Comparison of ENCODE assay signal across 8 cellular contexts in the genomic region with DNA sequence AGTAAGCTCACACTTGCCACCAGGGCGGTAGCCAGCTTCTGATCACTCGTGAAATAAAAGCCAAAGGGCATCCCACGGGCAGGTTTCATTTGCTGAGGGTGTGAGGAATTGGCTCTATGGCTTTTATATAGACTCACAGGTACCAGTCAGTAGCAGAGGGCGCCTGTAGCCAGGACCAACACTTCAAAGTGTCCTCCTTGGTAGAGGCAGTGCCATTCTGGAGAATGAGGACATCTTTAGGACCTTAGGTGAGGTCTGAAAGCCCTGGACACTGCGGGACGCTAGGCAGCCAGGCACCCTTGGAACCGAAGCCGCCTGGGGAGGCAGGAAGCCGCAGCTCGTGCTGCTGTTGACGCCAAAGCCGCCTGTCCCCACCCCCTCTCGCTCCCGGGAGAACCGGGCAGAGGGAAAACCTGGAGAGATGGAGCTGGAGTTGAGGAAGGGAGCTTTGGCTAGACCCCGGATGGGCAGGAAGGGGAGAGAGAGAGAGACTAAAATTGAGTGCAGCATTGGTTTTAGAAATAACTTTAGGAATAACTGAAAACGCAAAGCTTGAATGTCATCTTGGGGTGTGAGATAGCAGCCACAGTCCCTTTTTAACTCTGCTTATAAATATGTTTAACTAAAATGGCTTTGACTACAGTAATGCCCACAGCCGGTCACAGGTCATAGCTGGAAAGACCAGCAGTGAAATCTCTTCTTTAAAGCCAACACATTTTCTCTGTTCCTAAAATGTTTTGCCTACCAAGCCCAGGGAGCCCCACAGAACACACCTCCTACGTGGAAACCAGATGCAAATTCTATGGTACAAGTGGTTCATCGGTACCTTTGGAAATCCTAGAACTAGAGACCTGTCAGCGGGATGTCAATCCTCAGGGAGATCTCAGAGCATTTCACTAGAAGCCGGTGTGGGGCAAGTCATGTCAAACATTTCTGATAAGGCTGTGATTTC.
A peak's percentile ranks its signal among the peaks of the same experiment; 100 is the strongest.
DNase-seq lines count a peak whose midpoint lies in the region; ATAC-seq and TF ChIP-seq lines count a peak whose summit lies in the region.

No MANE protein-coding gene starts in this region.

- ATAC-seq in left ventricle myocardium superior (peak; percentile 99), GM21447 (IDR thresholded peaks at IDR 0.05; ENCODE audit: unreplicated experiment) (no peak)

- H3K4me2 ChIP-seq in parathyroid adenoma (ENCODE audit: low read length): peak overlapping the region; percentile 93

- peaks cover 8% of the 10 kb centered on the region for H3K4me1 Mint-ChIP-seq in activated CD4-positive, alpha-beta T cell treated with anti-CD3 and anti-CD28 coated beads, Interleukin-2, amount 10 ng/mL, durations not matched to agents 7 days and 5 days

- no peaks in the 10 kb centered on the region for H3K36me3 Mint-ChIP-seq in activated CD4-positive, alpha-beta T cell treated with anti-CD3 and anti-CD28 coated beads, Interleukin-2, amount 10 ng/mL, durations not matched to agents 7 days and 5 days (ENCODE audit: low read depth)

- DNase-seq in activated CD4-positive, alpha-beta T cell treated with anti-CD3 and anti-CD28 coated beads, Interleukin-2, amount 10 ng/mL, durations not matched to agents 7 days and 5 days: peak; percentile 9
- no peak for DNase-seq in activated CD4-positive, alpha-beta T cell treated with anti-CD3 and anti-CD28 coated beads for 1 hour
- DNase-seq in NCI-H526 treated with DMSO at 0.1 percent for 48 hours (lab: John Stamatoyannopoulos, UW) (peak; percentile 65), ascending aorta (ENCODE audit: low spot score in 2 of 2) (peak; percentile 18 to 80), left ventricle myocardium superior (peak; percentile 86), MV-4-11 (lab: John Stamatoyannopoulos, UW) (no peak)

- H3K9me3 ChIP-seq in ascending aorta (no peaks in the 10 kb centered on the region), parathyroid adenoma (ENCODE audit: control insufficient read depth, low read length) (no peaks in the 10 kb centered on the region)

- H3K9ac ChIP-seq in parathyroid adenoma: no peak overlapping the region

- TF ChIP-seq CTCF in ascending aorta (IDR thresholded peaks at IDR 0.05): no peak
- TF ChIP-seq CTCF in parathyroid adenoma (IDR thresholded peaks at IDR 0.05): no peak

- H3K79me2 ChIP-seq in parathyroid adenoma: no peaks in the 10 kb centered on the region

- POLR2A ChIA-PET in activated CD4-positive, alpha-beta T cell treated with anti-CD3 and anti-CD28 coated beads, Interleukin-2, amount 10 ng/mL, durations not matched to agents 7 days and 5 days (lab: Charles Lee): no interaction called here

- H3K36me3 ChIP-seq in ascending aorta: no peaks in the 10 kb centered on the region
- H3K36me3 ChIP-seq in parathyroid adenoma (ENCODE audit: control insufficient read depth, insufficient read depth, low read length): no peaks in the 10 kb centered on the region

- peaks cover 24% of the 10 kb centered on the region for H3K27me3 Mint-ChIP-seq in activated CD4-positive, alpha-beta T cell treated with anti-CD3 and anti-CD28 coated beads, Interleukin-2, amount 10 ng/mL, durations not matched to agents 7 days and 5 days

- no peak overlapping the region for H3K4me3 Mint-ChIP-seq in activated CD4-positive, alpha-beta T cell treated with anti-CD3 and anti-CD28 coated beads, Interleukin-2, amount 10 ng/mL, durations not matched to agents 7 days and 5 days

- CTCF ChIA-PET in activated CD4-positive, alpha-beta T cell treated with anti-CD3 and anti-CD28 coated beads, Interleukin-2, amount 10 ng/mL, durations not matched to agents 7 days and 5 days (lab: Charles Lee): no interaction called here

- intact Hi-C loops in ascending aorta (cut with DNase I) (loop anchor here (1.0 kb wide), 1 partner anchor 129 kb away; the partner anchor contains the start of gene CDYL), left ventricle myocardium superior (cut with micrococcal nuclease) (no loop called here)

- H3K27me3 ChIP-seq in ascending aorta (no peaks in the 10 kb centered on the region), parathyroid adenoma (ENCODE audit: control insufficient read depth, insufficient read depth, low read length) (no peaks in the 10 kb centered on the region)

- H3K4me3 ChIP-seq in ascending aorta (peak overlapping the region; percentile 35 to 56), parathyroid adenoma (ENCODE audit: low read depth, low read length) (peak overlapping the region; percentile 56)

- H3K4me1 ChIP-seq in ascending aorta (peaks cover 0 to 4% of the 10 kb centered on the region in 2 donors), parathyroid adenoma (no peaks in the 10 kb centered on the region)

- H3K27ac Mint-ChIP-seq in activated CD4-positive, alpha-beta T cell treated with anti-CD3 and anti-CD28 coated beads, Interleukin-2, amount 10 ng/mL, durations not matched to agents 7 days and 5 days: no peak overlapping the region

- H2AFZ ChIP-seq in parathyroid adenoma: peak overlapping the region; percentile 81

- H3K9me3 Mint-ChIP-seq in activated CD4-positive, alpha-beta T cell treated with anti-CD3 and anti-CD28 coated beads, Interleukin-2, amount 10 ng/mL, durations not matched to agents 7 days and 5 days: no peaks in the 10 kb centered on the region

- H3K27ac ChIP-seq in ascending aorta: no peak overlapping the region
- H3K27ac ChIP-seq in parathyroid adenoma: no peak overlapping the region

Comparison
In these comparisons a context has a peak if more than half of its experiments do, and no peak if none do; other contexts are left out.
1. DNase-seq: peak in activated CD4-positive, alpha-beta T cell treated with anti-CD3 and anti-CD28 coated beads, Interleukin-2, amount 10 ng/mL, durations not matched to agents 7 days and 5 days (single experiment), NCI-H526 treated with DMSO at 0.1 percent for 48 hours (single experiment), ascending aorta (2 of 2) and left ventricle myocardium superior (single experiment); none in activated CD4-positive, alpha-beta T cell treated with anti-CD3 and anti-CD28 coated beads for 1 hour (single experiment) and MV-4-11 (single experiment).